2 cellular contexts compared by ENCODE assay signal in genomic region chr9:113596616-113597320, GRCh38.
TF ChIP-seq lines count a peak whose summit lies in the region.

No MANE protein-coding gene starts in this region.

TF ChIP-seq in SK-N-SH, 30 proteins besides CTCF, POLR2A, EP300 and RAD21 (continued from another document):
- TF ChIP-seq USF1 (IDR thresholded peaks at IDR 0.05; ENCODE audit: borderline replicate concordance, low read depth) (no peak), TAF1 (IDR thresholded peaks at IDR 0.05; ENCODE audit: borderline replicate concordance, low read depth, low read length) (no peak)
TF ChIP-seq in SK-N-SH: peak in this region for 0.

TF ChIP-seq in SK-N-SH treated with all-trans-retinoic acid at 6 μM for 48 hours, 23 proteins besides CTCF, POLR2A, EP300 and RAD21 (continued from another document):
- TF ChIP-seq TSHZ2 (CRISPR knock-in tag; IDR thresholded peaks at IDR 0.05) = no peak
- TF ChIP-seq BACH2 (CRISPR knock-in tag; IDR thresholded peaks at IDR 0.05; ENCODE audit: borderline replicate concordance) = no peak
- no peak for TF ChIP-seq ISL1 (CRISPR knock-in tag; IDR thresholded peaks at IDR 0.05)
- TF ChIP-seq TCF4 (CRISPR knock-in tag; IDR thresholded peaks at IDR 0.05; ENCODE audit: borderline replicate concordance) = no peak
- no peak for TF ChIP-seq SNAI2 (CRISPR knock-in tag; IDR thresholded peaks at IDR 0.05)
- no peak for TF ChIP-seq CSDC2 (CRISPR knock-in tag; IDR thresholded peaks at IDR 0.05)
- no peak for TF ChIP-seq PPARA (CRISPR knock-in tag; IDR thresholded peaks at IDR 0.05; ENCODE audit: borderline replicate concordance)
